Comparison of ENCODE assay signal across 31 cellular contexts in the genomic region with DNA sequence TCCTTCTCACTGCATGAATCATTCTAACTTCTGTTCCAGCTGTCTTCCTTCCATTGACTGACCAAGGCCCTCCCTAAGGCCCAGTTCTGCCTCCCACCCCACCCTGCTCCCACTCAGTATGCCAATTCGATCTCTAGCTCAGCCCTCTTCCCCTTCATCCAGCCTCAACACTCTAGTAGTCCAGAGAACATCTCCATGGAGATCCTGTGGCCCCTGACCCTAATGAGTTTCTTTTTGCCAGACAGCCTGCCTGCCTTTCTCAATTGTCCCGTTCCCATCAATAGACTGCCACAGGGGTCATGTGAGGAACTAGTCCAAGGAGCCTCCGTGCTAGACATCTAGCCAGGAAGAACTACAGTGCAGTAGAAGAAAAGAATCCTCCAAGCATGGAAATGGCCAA. TPM values are rescaled to one million over a fixed set of nuclear protein-coding genes. Genes with fewer than 3 reads are reported as not detected.
A peak's percentile ranks its signal among the peaks of the same experiment; 100 is the strongest.
DNase-seq lines count a peak whose midpoint lies in the region; ATAC-seq, FAIRE-seq and TF ChIP-seq lines count a peak whose summit lies in the region.
"Had no signal": no experiment of that assay in that cellular context is flagged by ENCODE, and none has a peak within 500 bp of the region (broad histone marks: within the 10 kb centered on the region; RNA-seq: fewer than 3 reads in every experiment).

No MANE protein-coding gene starts in this region.

- H3K4me3 ChIP-seq in astrocyte (ENCODE audit: insufficient read depth, low read depth, low read length) (no peak overlapping the region), adrenal gland (no peak overlapping the region)
- H3K4me3 ChIP-seq: PC-9, SK-N-MC had no signal

- H3K27ac ChIP-seq in astrocyte (ENCODE audit: low read depth, low read length) (no peak overlapping the region), adrenal gland (no peak overlapping the region)
- H3K27ac ChIP-seq: 22Rv1, C4-2B, PC-9, SK-N-MC had no signal

- intact Hi-C loops in adrenal gland (cut with DNase I): loop anchor here in 1 of 2 donors (10.0 kb wide), 1 partner anchor 808 kb away; no protein-coding TSS in a partner anchor

- DNase-seq in Ammon's horn (ENCODE audit: low spot score) (peak; percentile 56), astrocyte (ENCODE audit: low read depth) (no peak), inferior parietal cortex (ENCODE audit: extremely low spot score) (peak; percentile 9), progenitor cell of endocrine pancreas (ENCODE audit: low spot score, unreplicated experiment) (no peak), adrenal gland (no peak), GM19238 (ENCODE audit: insufficient read length, low spot score) (no peak), activated gamma-delta T cell treated with Interleukin-2 at 50 U/mL for 16 hours (no peak)
- no peak for DNase-seq in stimulated activated naive CD8-positive, alpha-beta T cell treated with anti-CD3 and anti-CD28 coated beads, Interleukin-15, Interleukin-2, amounts not matched to agents 100 U/mL and 50 U/mL, for 24 hours
- DNase-seq: Calu3; CD8-positive, alpha-beta memory T cell; DMS153; GDM1; H7; HFFc6; KBM-7; MM.1S; NCI-H1092; NCI-H1436 treated with DMSO at 0.1 percent for 48 hours; NCI-H1930; NCI-H2227 treated with DMSO at 0.1 percent for 48 hours; NCI-H510A; NCI-H748 treated with DMSO at 0.1 percent for 48 hours; PC-9; RPMI8226; SHP77 had no signal

- no peak overlapping the region for H3K9ac ChIP-seq in astrocyte (ENCODE audit: low read length)

- H3K36me3 ChIP-seq in astrocyte (ENCODE audit: insufficient read depth, low read length) (peaks cover under 1% of the 10 kb centered on the region), adrenal gland (replicated peaks in 1 of 2) (peaks cover 0 to 12% of the 10 kb centered on the region in 2 donors)

- H3K36me3 Mint-ChIP-seq in astrocyte (ENCODE audit: low read depth, unreplicated experiment) (no peaks in the 10 kb centered on the region), progenitor cell of endocrine pancreas (ENCODE audit: insufficient read depth) (peaks cover 2% of the 10 kb centered on the region)

- TF ChIP-seq CTCF in astrocyte (IDR thresholded peaks at IDR 0.05; ENCODE audit: insufficient read depth, low read depth, low read length) (no peak), progenitor cell of endocrine pancreas (IDR thresholded peaks at IDR 0.05; ENCODE audit: unreplicated experiment) (no peak), adrenal gland (IDR thresholded peaks at IDR 0.05) (no peak)

- no peak overlapping the region for H2AFZ ChIP-seq in astrocyte (ENCODE audit: low read depth, low read length)
- H2AFZ ChIP-seq: PC-9 had no signal

- no peaks in the 10 kb centered on the region for H3K4me1 ChIP-seq in astrocyte (ENCODE audit: insufficient read depth, low read length)
- no peaks in the 10 kb centered on the region for H3K4me1 ChIP-seq in adrenal gland (replicated peaks in 1 of 2)

- H3K4me3 Mint-ChIP-seq in astrocyte (ENCODE audit: unreplicated experiment): peak overlapping the region; percentile 55
- no peak overlapping the region for H3K4me3 Mint-ChIP-seq in progenitor cell of endocrine pancreas (ENCODE audit: low read depth)
- H3K4me3 Mint-ChIP-seq: CD8-positive, alpha-beta memory T cell; HFFc6 had no signal

- H3K4me2 ChIP-seq in astrocyte (ENCODE audit: low read length): no peak overlapping the region
- H3K4me2 ChIP-seq: PC-9 had no signal

- peaks cover 3% of the 10 kb centered on the region for H3K9me3 Mint-ChIP-seq in astrocyte (ENCODE audit: unreplicated experiment)
- H3K9me3 Mint-ChIP-seq in progenitor cell of endocrine pancreas (ENCODE audit: low read depth): no peaks in the 10 kb centered on the region
- H3K9me3 Mint-ChIP-seq: CD8-positive, alpha-beta memory T cell; HFFc6 had no signal

- no peaks in the 10 kb centered on the region for H3K9me3 ChIP-seq in astrocyte (ENCODE audit: insufficient read depth, low read depth, low read length)
- no peaks in the 10 kb centered on the region for H3K9me3 ChIP-seq in adrenal gland (replicated peaks in 1 of 3)

- H4K20me1 ChIP-seq in astrocyte (ENCODE audit: insufficient read depth, low read length): no peaks in the 10 kb centered on the region

- H3K27me3 Mint-ChIP-seq in astrocyte (ENCODE audit: low read depth, unreplicated experiment) (peaks cover 9% of the 10 kb centered on the region), progenitor cell of endocrine pancreas (peaks cover 21% of the 10 kb centered on the region)

- WGBS in adrenal gland, 4 donors: 55 to 79% (median 58%) methylated on average over 3 of the region's 3 CpGs

- H3K79me2 ChIP-seq in astrocyte (ENCODE audit: insufficient read depth, low read length): no peaks in the 10 kb centered on the region

- H3K27ac Mint-ChIP-seq in astrocyte (ENCODE audit: unreplicated experiment) (no peak overlapping the region), progenitor cell of endocrine pancreas (peak overlapping the region; percentile 72)
- H3K27ac Mint-ChIP-seq: HFFc6 had no signal

- FAIRE-seq in astrocyte (lab: Jason Lieb, UNC): no peak
- FAIRE-seq: HepG2 had no signal

- ATAC-seq in stimulated activated naive CD8-positive, alpha-beta T cell treated with anti-CD3 and anti-CD28 coated beads, Interleukin-15, Interleukin-2, amounts not matched to agents 100 U/mL and 50 U/mL, for 24 hours: no peak
- ATAC-seq: HepG2 had no signal

- peaks cover 4% of the 10 kb centered on the region for H3K27me3 ChIP-seq in astrocyte (ENCODE audit: insufficient read depth, low read length)
- H3K27me3 ChIP-seq in adrenal gland: no peaks in the 10 kb centered on the region

- H3K4me1 Mint-ChIP-seq in astrocyte (ENCODE audit: low read depth, unreplicated experiment) (peaks cover 9% of the 10 kb centered on the region), progenitor cell of endocrine pancreas (ENCODE audit: low read depth) (no peaks in the 10 kb centered on the region)

- no peak for TF ChIP-seq POLR2A in adrenal gland (IDR thresholded peaks at IDR 0.05)

RNA-seq across cellular contexts. Expression of gene RRAGC, which starts 26.4 kb away (rescaled TPM):
- total RNA-seq in astrocyte (32.4 and 37.3 TPM in 2 replicates), progenitor cell of endocrine pancreas (19.7 and 20.8 TPM in 2 replicates), adrenal gland (10 to 100 TPM in 7 of 8 donors, 1 to 10 TPM in 1; 8.8 to 27.7 (median 20.5) TPM)
- 10 to 100 TPM in 1 of 3 donors, 1 to 10 TPM in 2; 7.5 to 28.8 (median 9.8) TPM for polyA plus RNA-seq in adrenal gland

RNA-seq across cellular contexts. Expression of gene MYCBP, which starts 40.0 kb away (rescaled TPM):
- 19.0 and 28.9 TPM in 2 replicates for total RNA-seq in astrocyte
- total RNA-seq in progenitor cell of endocrine pancreas: 25.6 and 28.3 TPM in 2 replicates
- total RNA-seq in adrenal gland: 10 to 100 TPM in 7 of 8 donors, 1 to 10 TPM in 1; 6.8 to 97.3 (median 19.8) TPM
- 10 to 100 TPM in 1 of 3 donors, 1 to 10 TPM in 2; 5.5 to 36.1 (median 7.7) TPM for polyA plus RNA-seq in adrenal gland

RNA-seq across cellular contexts. Expression of gene GJA9, which starts 48.2 kb away (rescaled TPM):
- total RNA-seq in astrocyte (not detected in 2 replicates), progenitor cell of endocrine pancreas (not detected in 2 replicates), adrenal gland (not detected)
- polyA plus RNA-seq in adrenal gland: not detected
- total RNA-seq: Calu3; CD8-positive, alpha-beta memory T cell; Daoy; H7; HFFc6; HT-29 had no signal
- polyA plus RNA-seq: CD8-positive, alpha-beta memory T cell had no signal

Comparison
In these comparisons a context has a peak if more than half of its experiments do, and no peak if none do; other contexts are left out.
1. DNase-seq: peak in Ammon's horn (single experiment) and inferior parietal cortex (single experiment); none in astrocyte (single experiment), progenitor cell of endocrine pancreas (single experiment), adrenal gland (0 of 7), GM19238 (single experiment), activated gamma-delta T cell treated with Interleukin-2 at 50 U/mL for 16 hours (single experiment) and stimulated activated naive CD8-positive, alpha-beta T cell treated with anti-CD3 and anti-CD28 coated beads, Interleukin-15, Interleukin-2, amounts not matched to agents 100 U/mL and 50 U/mL, for 24 hours (single experiment).